ENCODE assay signal across 11 cellular contexts in the genomic region with DNA sequence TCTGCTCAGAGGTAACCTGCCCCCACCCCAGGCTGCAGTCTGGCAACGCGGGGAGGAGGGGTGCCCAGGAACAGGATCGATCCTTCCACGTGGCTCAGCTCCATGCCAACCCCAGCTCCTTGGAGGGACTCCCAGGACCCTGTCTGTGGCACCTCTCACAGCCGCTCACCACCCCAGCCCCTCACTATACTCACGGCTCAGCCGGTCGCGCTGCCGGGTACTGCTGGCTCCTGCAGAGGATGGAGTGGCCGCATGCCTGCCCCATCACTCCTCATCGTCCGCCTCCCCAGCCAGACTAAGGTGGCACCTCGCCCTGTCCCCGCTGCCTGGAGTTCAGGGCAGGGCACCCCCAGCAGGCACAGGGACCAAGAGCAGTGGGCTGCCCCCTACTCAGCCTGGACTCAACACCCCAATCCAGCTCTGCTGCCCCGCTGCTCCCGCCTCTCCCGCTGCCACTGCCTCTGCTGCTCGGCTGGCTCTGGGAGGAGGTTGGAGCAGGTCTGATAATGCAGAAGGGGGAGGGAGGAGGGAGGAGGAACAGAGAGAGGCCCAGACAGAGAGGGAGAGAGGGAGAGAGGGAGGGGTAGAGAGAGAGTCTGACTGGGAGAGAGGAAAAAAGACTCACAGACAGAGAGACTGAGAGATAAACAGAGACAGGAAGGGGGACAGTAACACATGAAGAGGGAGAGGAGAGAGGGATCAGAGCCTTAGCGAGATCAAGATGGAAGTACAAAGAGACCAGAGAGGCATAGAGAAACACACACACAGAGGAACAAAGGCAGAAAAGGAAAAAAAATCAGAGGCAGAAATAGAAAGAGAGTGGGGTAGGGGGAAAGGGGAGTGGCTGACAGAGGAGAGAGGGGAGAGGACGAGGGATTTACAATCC. TPM values are rescaled to one million over a fixed set of nuclear protein-coding genes. Genes with fewer than 3 reads are reported as not detected.
DNase-seq lines count a peak whose midpoint lies in the region; ATAC-seq and TF ChIP-seq lines count a peak whose summit lies in the region.
"Had no signal": no experiment of that assay in that cellular context is flagged by ENCODE, and none has a peak within 500 bp of the region (broad histone marks: within the 10 kb centered on the region; RNA-seq: fewer than 3 reads in every experiment).

TSS of gene PDE2A (minus strand) at position 480 of the 886 bp plus-strand sequence. CDS start at position 265, 215 bp downstream.

- TF ChIP-seq EP300 in gastroesophageal sphincter (IDR thresholded peaks at IDR 0.05) = no peak

- peaks cover 38% of the 10 kb centered on the region for H3K27me3 Mint-ChIP-seq in neural progenitor cell (ENCODE audit: insufficient read depth, low read depth)
- peaks cover 70% of the 10 kb centered on the region for H3K27me3 Mint-ChIP-seq in CD4-positive, alpha-beta T cell

- no peaks in the 10 kb centered on the region for H3K36me3 ChIP-seq in gastroesophageal sphincter
- H3K36me3 ChIP-seq in neural progenitor cell = no peaks in the 10 kb centered on the region

- H3K4me1 Mint-ChIP-seq in neural progenitor cell = peaks cover 56% of the 10 kb centered on the region
- peaks cover 3% of the 10 kb centered on the region for H3K4me1 Mint-ChIP-seq in CD4-positive, alpha-beta T cell (ENCODE audit: low read depth)

- H3K4me3 ChIP-seq in gastroesophageal sphincter = no peak within 1 kb of the TSS
- peak within 1 kb of the TSS; percentile 40 for H3K4me3 ChIP-seq in neural progenitor cell

- H3K4me2 ChIP-seq in neural progenitor cell = peak within 1 kb of the TSS; percentile 79

- peak within 1 kb of the TSS; percentile 42 for H2AFZ ChIP-seq in neural progenitor cell (replicated peaks)

- intact Hi-C loops in CD4-positive, alpha-beta T cell (cut with DNase I, micrococcal nuclease) = no loop called here

- no peak for TF ChIP-seq CTCF in gastroesophageal sphincter (IDR thresholded peaks at IDR 0.05)
- no peak for TF ChIP-seq CTCF in neural progenitor cell (IDR thresholded peaks at IDR 0.05)
- no peak for TF ChIP-seq CTCF in CD4-positive, alpha-beta T cell (IDR thresholded peaks at IDR 0.05)

- POLR2A ChIA-PET in CD4-positive, alpha-beta T cell (lab: Charles Lee) = no interaction called here

- peaks cover 100% of the 10 kb centered on the region for H3K27me3 ChIP-seq in gastroesophageal sphincter
- H3K27me3 ChIP-seq in neural progenitor cell = peaks cover 63% of the 10 kb centered on the region
- H3K27me3 ChIP-seq in CD4-positive, alpha-beta T cell (ENCODE audit: control insufficient read depth, insufficient read depth, low read length) = peaks cover 74% of the 10 kb centered on the region

- H3K27ac ChIP-seq in gastroesophageal sphincter = no peak within 1 kb of the TSS
- H3K27ac ChIP-seq in neural progenitor cell = no peak within 1 kb of the TSS
- H3K27ac ChIP-seq in CD4-positive, alpha-beta T cell (ENCODE audit: low read depth, low read length) = no peak within 1 kb of the TSS

- H3K9me3 Mint-ChIP-seq in neural progenitor cell = no peaks in the 10 kb centered on the region
- no peaks in the 10 kb centered on the region for H3K9me3 Mint-ChIP-seq in CD4-positive, alpha-beta T cell
- H3K9me3 Mint-ChIP-seq: activated T-helper 1 cell treated with anti-CD3 and anti-CD28 coated beads, Interleukin-12 subunit alpha, Interleukin-12 subunit beta, Interleukin-2, Interleukin-4 antibody, amounts not matched to agents 30 ng/mL and 10 ng/mL and 1 ng/mL, durations not matched to agents 14 hours and 24 hours and 36 hours had no signal

- H4K20me1 ChIP-seq in neural progenitor cell (ENCODE audit: low read depth) = peaks cover 47% of the 10 kb centered on the region

- no peak for TF ChIP-seq POLR2A in gastroesophageal sphincter (IDR thresholded peaks at IDR 0.05)

- H3K4me1 ChIP-seq in gastroesophageal sphincter = peaks cover 0 to 8% (median 0%) of the 10 kb centered on the region in 3 donors
- H3K4me1 ChIP-seq in neural progenitor cell = peaks cover 30% of the 10 kb centered on the region

- ATAC-seq in gastroesophageal sphincter = no peak
- ATAC-seq in CD4-positive, alpha-beta T cell (ENCODE audit: poor library complexity) = no peak

- CTCF ChIA-PET in CD4-positive, alpha-beta T cell (lab: Charles Lee) = no interaction called here

- H3K27ac Mint-ChIP-seq in neural progenitor cell = no peak within 1 kb of the TSS
- H3K27ac Mint-ChIP-seq in CD4-positive, alpha-beta T cell = no peak within 1 kb of the TSS
- H3K27ac Mint-ChIP-seq: activated T-helper 1 cell treated with anti-CD3 and anti-CD28 coated beads, Interleukin-12 subunit alpha, Interleukin-12 subunit beta, Interleukin-2, Interleukin-4 antibody, amounts not matched to agents 30 ng/mL and 10 ng/mL and 1 ng/mL, durations not matched to agents 14 hours and 24 hours and 36 hours had no signal

- H3K36me3 Mint-ChIP-seq in neural progenitor cell = no peaks in the 10 kb centered on the region
- H3K36me3 Mint-ChIP-seq in CD4-positive, alpha-beta T cell (ENCODE audit: low read depth) = no peaks in the 10 kb centered on the region

- WGBS in gastroesophageal sphincter (ENCODE audit: low coverage in 1 of 2), 2 donors = 0 to 10% methylated on average over 2 of the region's 21 CpGs

- no peak within 1 kb of the TSS for H3K9ac ChIP-seq in neural progenitor cell

- no peaks in the 10 kb centered on the region for H3K79me2 ChIP-seq in neural progenitor cell (ENCODE audit: low read depth)

- H3F3A ChIP-seq in neural progenitor cell (ENCODE audit: low read depth) = peaks cover 18% of the 10 kb centered on the region

- H3K9me3 ChIP-seq in gastroesophageal sphincter (no peaks in the 10 kb centered on the region), neural progenitor cell (ENCODE audit: low read depth) (no peaks in the 10 kb centered on the region)
- no peaks in the 10 kb centered on the region for H3K9me3 ChIP-seq in CD4-positive, alpha-beta T cell (ENCODE audit: control insufficient read depth, low read length)

- peak within 1 kb of the TSS; percentile 52 for H3K4me3 Mint-ChIP-seq in neural progenitor cell
- no peak within 1 kb of the TSS for H3K4me3 Mint-ChIP-seq in CD4-positive, alpha-beta T cell
- H3K4me3 Mint-ChIP-seq: activated T-helper 1 cell treated with anti-CD3 and anti-CD28 coated beads, Interleukin-12 subunit alpha, Interleukin-12 subunit beta, Interleukin-2, Interleukin-4 antibody, amounts not matched to agents 30 ng/mL and 10 ng/mL and 1 ng/mL, durations not matched to agents 14 hours and 24 hours and 36 hours had no signal

- DNase-seq in Ammon's horn (ENCODE audit: low spot score) (peak; percentile 74), NCI-H510A treated with DMSO at 0.1 percent for 48 hours (lab: John Stamatoyannopoulos, UW) (peak; percentile 75), neural progenitor cell (ENCODE audit: low spot score) (peak; percentile 65), 8988T (no peak), NCI-H345 treated with DMSO at 0.1 percent for 48 hours (lab: John Stamatoyannopoulos, UW; ENCODE audit: unreplicated experiment) (no peak), HK-2 (ENCODE audit: unreplicated experiment) (no peak)
- no peak for DNase-seq in CD4-positive, alpha-beta T cell
- DNase-seq: substantia nigra, T-helper 2 cell had no signal

RNA-seq across cellular contexts. Expression of gene PDE2A, which starts in this region (rescaled TPM):
- total RNA-seq in gastroesophageal sphincter (10 to 100 TPM; 31.6 to 54.2 (median 35.4) TPM), neural progenitor cell (ENCODE audit: low replicate concordance) (0.11 and 2.3 TPM in 2 replicates)
- 1 to 10 TPM; 4.0 to 4.5 TPM for total RNA-seq in CD4-positive, alpha-beta T cell

Comparison
In these comparisons a context has a peak if more than half of its experiments do, and no peak if none do; other contexts are left out.
1. DNase-seq: peak in Ammon's horn (single experiment), NCI-H510A treated with DMSO at 0.1 percent for 48 hours (single experiment) and neural progenitor cell (single experiment); none in CD4-positive, alpha-beta T cell (0 of 10), 8988T (single experiment), NCI-H345 treated with DMSO at 0.1 percent for 48 hours (single experiment) and HK-2 (single experiment).